In the genomic region with DNA sequence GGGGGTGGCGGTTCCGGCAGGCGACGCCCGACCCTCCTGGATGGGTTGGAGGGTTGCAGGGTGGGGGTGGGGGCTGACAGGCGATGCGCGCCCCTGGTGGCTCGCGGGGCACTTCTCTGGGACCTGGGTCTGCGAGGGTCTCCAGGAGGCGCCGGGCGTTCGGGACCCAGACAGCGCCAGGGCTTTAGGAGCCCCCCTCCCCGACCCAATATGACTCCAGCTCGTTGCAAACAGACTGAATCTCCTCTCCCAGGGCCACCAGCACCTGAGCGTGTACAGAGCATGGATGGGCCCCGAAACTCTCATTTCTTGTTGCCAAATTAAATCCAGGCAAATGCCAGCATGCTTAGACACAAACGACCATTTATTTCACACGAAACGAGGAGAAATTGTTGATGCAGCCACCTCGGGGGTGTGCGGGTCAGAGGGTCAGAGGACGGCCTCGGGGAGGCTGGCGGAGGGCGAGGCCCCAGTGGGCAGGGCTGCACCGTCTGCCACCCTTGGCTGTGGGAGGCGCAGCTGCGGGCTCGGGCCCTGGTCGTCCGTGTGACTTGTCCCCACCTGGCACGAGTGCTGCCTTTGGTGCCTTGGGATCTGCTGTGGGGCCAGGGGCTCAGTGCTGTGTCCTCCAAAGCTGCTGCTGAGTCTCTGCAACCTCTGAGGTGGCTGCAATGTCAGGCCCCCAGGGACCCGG, we compare ENCODE assay signal across 9 cellular contexts. TPM values are rescaled to one million over a fixed set of nuclear protein-coding genes. Genes with fewer than 3 reads are reported as not detected.
A peak's percentile ranks its signal among the peaks of the same experiment; 100 is the strongest.
DNase-seq lines count a peak whose midpoint lies in the region; FAIRE-seq and TF ChIP-seq lines count a peak whose summit lies in the region.
"Had no signal": no experiment of that assay in that cellular context is flagged by ENCODE, and none has a peak within 500 bp of the region (broad histone marks: within the 10 kb centered on the region; RNA-seq: fewer than 3 reads in every experiment).

No MANE protein-coding gene starts in this region.

- H3K9me2 ChIP-seq in Loucy (replicated peaks; ENCODE audit: low read depth, low read length) = no peaks in the 10 kb centered on the region

- H3K4me1 ChIP-seq in Loucy (ENCODE audit: insufficient read depth, low read length, poor library complexity, severe bottlenecking) = peaks cover 24% of the 10 kb centered on the region
- no peaks in the 10 kb centered on the region for H3K4me1 ChIP-seq in effector memory CD4-positive, alpha-beta T cell (ENCODE audit: control insufficient read depth, insufficient read depth, low read length, poor library complexity, severe bottlenecking)

- DNase-seq in ELR (ENCODE audit: low read depth) = peak; percentile 43
- DNase-seq in astrocyte of the spinal cord (ENCODE audit: low read depth, low spot score) = no peak
- DNase-seq in mesothelial cell of epicardium (ENCODE audit: low spot score in 2 of 2, unreplicated experiment in 2 of 2) = peak in 1 of 2 experiments; percentile 54
- DNase-seq in HPDE6-E6E7 (ENCODE audit: extremely low spot score) = no peak
- DNase-seq in effector memory CD4-positive, alpha-beta T cell = no peak
- DNase-seq in H54 (ENCODE audit: insufficient read length, low spot score) = no peak
- DNase-seq in frontal cortex (ENCODE audit: low spot score in 2 of 2) = no peak

- no peaks in the 10 kb centered on the region for H3K9me3 Mint-ChIP-seq in mesothelial cell of epicardium

- H4K20me1 ChIP-seq in Loucy (ENCODE audit: insufficient read depth, low read length, poor library complexity, severe bottlenecking) = no peaks in the 10 kb centered on the region

- H3K4me3 ChIP-seq in Loucy (ENCODE audit: low read length, poor library complexity, severe bottlenecking) (no peak overlapping the region), astrocyte of the spinal cord (ENCODE audit: low read depth, low read length) (no peak overlapping the region)
- no peak overlapping the region for H3K4me3 ChIP-seq in effector memory CD4-positive, alpha-beta T cell (ENCODE audit: insufficient read depth, low read depth, low read length, poor library complexity, severe bottlenecking)

- H3K27ac Mint-ChIP-seq in mesothelial cell of epicardium = no peak overlapping the region

- no peak overlapping the region for H3K4me3 Mint-ChIP-seq in mesothelial cell of epicardium

- no peaks in the 10 kb centered on the region for H3K9me3 ChIP-seq in Loucy (ENCODE audit: insufficient read depth, low read depth, low read length)
- no peaks in the 10 kb centered on the region for H3K9me3 ChIP-seq in effector memory CD4-positive, alpha-beta T cell (ENCODE audit: control insufficient read depth, low read length)

- peak; percentile 64 for TF ChIP-seq CTCF in Loucy (conservative IDR thresholded peaks at IDR 0.05; ENCODE audit: low read length)
- TF ChIP-seq CTCF in astrocyte of the spinal cord (IDR thresholded peaks at IDR 0.05; ENCODE audit: low read depth, low read length) = peak; percentile 56
- peak; percentile 87 for TF ChIP-seq CTCF in mesothelial cell of epicardium (IDR thresholded peaks at IDR 0.05; ENCODE audit: unreplicated experiment)

- H3K36me3 ChIP-seq in Loucy (ENCODE audit: insufficient read depth, low read length) = no peaks in the 10 kb centered on the region
- H3K36me3 ChIP-seq in effector memory CD4-positive, alpha-beta T cell (ENCODE audit: control insufficient read depth, insufficient read depth, low read length) = no peaks in the 10 kb centered on the region

- H3K27me3 Mint-ChIP-seq in mesothelial cell of epicardium (ENCODE audit: low read depth) = no peaks in the 10 kb centered on the region

- in situ Hi-C loops in astrocyte of the spinal cord (cut with HindIII; ENCODE audit: low sequenced_read_pairs) = no loop called here

- peaks cover 16% of the 10 kb centered on the region for H3K4me1 Mint-ChIP-seq in mesothelial cell of epicardium

- no peak overlapping the region for H3K9ac ChIP-seq in Loucy (ENCODE audit: low read depth, low read length, poor library complexity, severe bottlenecking)

- H3K4me2 ChIP-seq in Loucy (ENCODE audit: low read depth, low read length, poor library complexity, severe bottlenecking) = no peak overlapping the region

- no peak for FAIRE-seq in H54 (lab: Jason Lieb, UNC)
- FAIRE-seq in frontal cortex (lab: Jason Lieb, UNC) = no peak

- no peaks in the 10 kb centered on the region for H3K36me3 Mint-ChIP-seq in mesothelial cell of epicardium

- TF ChIP-seq POLR2A in H54 (IDR thresholded peaks at IDR 0.05; ENCODE audit: low read depth, low read length) = no peak

- H3F3A ChIP-seq in Loucy (ENCODE audit: low read depth) = no peaks in the 10 kb centered on the region

- H2AFZ ChIP-seq in Loucy (ENCODE audit: low read length) = no peak overlapping the region

- no peak overlapping the region for H3K27ac ChIP-seq in effector memory CD4-positive, alpha-beta T cell (ENCODE audit: insufficient read depth, low read length, poor library complexity, severe bottlenecking)
- H3K27ac ChIP-seq: epithelial cell of prostate had no signal

- no peaks in the 10 kb centered on the region for H3K79me2 ChIP-seq in Loucy (ENCODE audit: insufficient read depth, low read length)

- H3K27me3 ChIP-seq in Loucy (ENCODE audit: insufficient read depth, low read length, poor library complexity, severe bottlenecking) = no peaks in the 10 kb centered on the region
- no peaks in the 10 kb centered on the region for H3K27me3 ChIP-seq in effector memory CD4-positive, alpha-beta T cell (replicated peaks; ENCODE audit: control insufficient read depth, insufficient read depth, low read length, poor library complexity, severe bottlenecking)

RNA-seq across cellular contexts. Expression of gene GATA5, which starts 20.9 kb away (rescaled TPM):
- total RNA-seq in mesothelial cell of epicardium (26.0 to 30.0 TPM (median 27.5 TPM) in 3 replicates), frontal cortex (not detected)

Comparison
In these comparisons a context has a peak if more than half of its experiments do, and no peak if none do; other contexts are left out.
1. RNA of gene GATA5, which starts 20.9 kb away (total RNA-seq): 26.0 to 30.0 TPM in mesothelial cell of epicardium; not detected in frontal cortex (single experiment); every median in the first group is over 10 times any median in the second.
2. Peak in every context shown above with its lines, with median percentiles within 50 percentile points of each other: CTCF ChIP-seq.